13 cellular contexts compared by ENCODE assay signal in genomic region chr2:109126501-109126860, GRCh38. TPM values are rescaled to one million over a fixed set of nuclear protein-coding genes. Genes with fewer than 3 reads are reported as not detected.
DNase-seq lines count a peak whose midpoint lies in the region; ATAC-seq and TF ChIP-seq lines count a peak whose summit lies in the region.
"Had no signal": no experiment of that assay in that cellular context is flagged by ENCODE, and none has a peak within 500 bp of the region (broad histone marks: within the 10 kb centered on the region; RNA-seq: fewer than 3 reads in every experiment).

No MANE protein-coding gene starts in this region.

- no peaks in the 10 kb centered on the region for H3K9me3 ChIP-seq in skeletal muscle satellite cell (replicated peaks; ENCODE audit: low read length)

- peak; percentile 42 for DNase-seq in activated CD8-positive, alpha-beta memory T cell treated with anti-CD3 and anti-CD28 coated beads, Interleukin-2, amount 50 U/mL, for 48 hours
- DNase-seq in activated CD8-positive, alpha-beta memory T cell treated with anti-CD3 and anti-CD28 coated beads, Interleukin-2, amount 50 U/mL, for 4 hours = no peak
- DNase-seq in RKO (ENCODE audit: low spot score) (peak; percentile 37), fibroblast of mammary gland (ENCODE audit: low read depth) (peak; percentile 92), iPS-NIHi7 (ENCODE audit: extremely low spot score) (no peak)
- DNase-seq: activated naive CD4-positive, alpha-beta T cell; erythroblast; NK-92 treated with Interleukin-12 subunit alpha and Interleukin-12 subunit beta, amount 100 ng/mL, for 24 hours; right cardiac atrium; stimulated activated CD8-positive, alpha-beta memory T cell treated with anti-CD3 and anti-CD28 coated beads, Interleukin-4, amount 100 ng/mL, for 48 hours had no signal

- no peak for TF ChIP-seq CTCF in fibroblast of mammary gland (conservative IDR thresholded peaks at IDR 0.05; ENCODE audit: control insufficient read depth, insufficient read depth, low read depth, low read length)

- peaks cover 34% of the 10 kb centered on the region for H3K4me1 ChIP-seq in skeletal muscle satellite cell (ENCODE audit: control insufficient read depth, insufficient read depth, low read length)

- ATAC-seq in GM19395 (IDR thresholded peaks at IDR 0.05; ENCODE audit: unreplicated experiment) (no peak), HG03342 (IDR thresholded peaks at IDR 0.05; ENCODE audit: unreplicated experiment) (no peak)
- ATAC-seq: right cardiac atrium had no signal

- H3K4me2 ChIP-seq in skeletal muscle satellite cell (ENCODE audit: low read length) = peak overlapping the region; percentile 96

- no peak overlapping the region for H3K4me3 ChIP-seq in fibroblast of mammary gland (ENCODE audit: control insufficient read depth, low read depth, low read length)
- H3K4me3 ChIP-seq in skeletal muscle satellite cell (ENCODE audit: low read length) = peak overlapping the region; percentile 52

- no peak overlapping the region for H3K9ac ChIP-seq in skeletal muscle satellite cell (ENCODE audit: low read depth, low read length)

- H3K36me3 ChIP-seq in skeletal muscle satellite cell (ENCODE audit: insufficient read depth, low read length) = no peaks in the 10 kb centered on the region

- H3K27me3 ChIP-seq in skeletal muscle satellite cell (ENCODE audit: control insufficient read depth, insufficient read depth, low read length) = peaks cover 22% of the 10 kb centered on the region

RNA-seq across cellular contexts. Expression of gene SH3RF3, which starts 2.5 kb away (rescaled TPM):
- 4.6 and 6.3 TPM in 2 replicates for total RNA-seq in skeletal muscle satellite cell (2012; rRNA removed)

Comparison
In these comparisons a context has a peak if more than half of its experiments do, and no peak if none do; other contexts are left out.
1. DNase-seq: peak in activated CD8-positive, alpha-beta memory T cell treated with anti-CD3 and anti-CD28 coated beads, Interleukin-2, amount 50 U/mL, for 48 hours (single experiment), RKO (single experiment) and fibroblast of mammary gland (single experiment); none in activated CD8-positive, alpha-beta memory T cell treated with anti-CD3 and anti-CD28 coated beads, Interleukin-2, amount 50 U/mL, for 4 hours (single experiment) and iPS-NIHi7 (single experiment).